24 cellular contexts compared by ENCODE assay signal in the genomic region with DNA sequence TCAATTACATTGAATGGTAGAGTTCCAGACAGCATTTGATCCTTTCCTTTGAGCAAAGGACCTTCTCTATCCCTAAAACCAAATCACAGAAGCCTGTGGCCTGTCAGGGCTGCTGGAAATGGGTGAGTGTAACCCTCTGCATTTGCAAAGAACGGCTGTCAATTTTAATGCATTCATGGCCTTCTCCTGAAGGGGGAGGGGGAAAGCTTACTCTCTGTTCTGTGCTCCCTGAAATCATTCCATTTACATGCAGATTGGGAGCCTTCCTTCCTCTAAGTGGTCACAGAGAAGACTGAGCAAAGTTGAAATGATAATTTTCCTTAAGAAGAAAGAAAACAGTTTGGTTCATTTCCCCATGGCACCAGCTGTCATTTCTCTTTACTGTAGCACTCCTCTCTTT.
"Had no signal": no experiment of that assay in that cellular context is flagged by ENCODE, and none has a peak within 500 bp of the region (broad histone marks: within the 10 kb centered on the region; RNA-seq: fewer than 3 reads in every experiment).

No MANE protein-coding gene starts in this region.

- ATAC-seq: activated T-helper 17 cell treated with anti-CD3 and anti-CD28 coated beads, Interleukin-2, amount 50 U/mL, for 72 hours; effector memory CD8-positive, alpha-beta T cell; esophagus mucosa; left lobe of liver; lower lobe of right lung had no signal

- H3K4me1 Mint-ChIP-seq: activated T-helper 17 cell treated with anti-CD3 and anti-CD28 coated beads, Interleukin-2, amount 50 U/mL, for 72 hours; central memory CD8-positive, alpha-beta T cell; immature natural killer cell; naive B cell had no signal

- H3K27ac ChIP-seq: adrenal gland, ascending aorta, breast epithelium, colonic mucosa, lower lobe of right lung, thoracic aorta had no signal

- H3K4me1 ChIP-seq: adrenal gland, ascending aorta, breast epithelium, colonic mucosa, lower lobe of right lung had no signal

- H3K4me3 ChIP-seq: adrenal gland, ascending aorta, breast epithelium, colonic mucosa, dorsolateral prefrontal cortex, lower lobe of right lung, thoracic aorta had no signal

- H3K9me3 ChIP-seq: adrenal gland, ascending aorta, breast epithelium, colonic mucosa, lower lobe of right lung, thoracic aorta had no signal

- H3K36me3 Mint-ChIP-seq: activated naive CD8-positive, alpha-beta T cell; immature natural killer cell; naive B cell; type B pancreatic cell had no signal

- H3K9me3 Mint-ChIP-seq: activated T-cell treated with anti-CD3 and anti-CD28 coated beads, Interleukin-2, amount 50 U/mL, for 24 hours; activated T-helper 17 cell treated with anti-CD3 and anti-CD28 coated beads, Interleukin-2, amount 50 U/mL, for 72 hours; central memory CD8-positive, alpha-beta T cell had no signal

- H3K36me3 ChIP-seq: adrenal gland, ascending aorta, breast epithelium, colonic mucosa, lower lobe of right lung, thoracic aorta had no signal

- DNase-seq: activated CD8-positive, alpha-beta memory T cell treated with anti-CD3 and anti-CD28 coated beads for 24 hours; activated CD8-positive, alpha-beta memory T cell treated with anti-CD3 and anti-CD28 coated beads, Interleukin-2, amount 50 U/mL, for 4 hours; activated T-cell treated with anti-CD3 and anti-CD28 coated beads, Interleukin-2, amount 50 U/mL, for 24 hours; colonic mucosa; dorsolateral prefrontal cortex; effector memory CD8-positive, alpha-beta T cell; foreskin melanocyte; immature natural killer cell; lower lobe of right lung; naive B cell; stimulated activated CD4-positive, alpha-beta T cell treated with anti-CD3 and anti-CD28 coated beads, Interleukin-2, amount 100 ng/mL, for 48 hours; stimulated activated naive CD4-positive, alpha-beta T cell treated with Interleukin-2 at 50 U/mL for 16 hours; T-helper 9 cell had no signal

- H3K27ac Mint-ChIP-seq: activated naive CD8-positive, alpha-beta T cell; activated T-cell treated with anti-CD3 and anti-CD28 coated beads, Interleukin-2, amount 50 U/mL, for 24 hours; activated T-helper 17 cell treated with anti-CD3 and anti-CD28 coated beads, Interleukin-2, amount 50 U/mL, for 72 hours; effector memory CD8-positive, alpha-beta T cell; immature natural killer cell; naive B cell; progenitor cell of endocrine pancreas; type B pancreatic cell had no signal

- H3K27me3 ChIP-seq: adrenal gland, ascending aorta, breast epithelium, colonic mucosa had no signal

- H3K27me3 Mint-ChIP-seq: activated T-helper 17 cell treated with anti-CD3 and anti-CD28 coated beads, Interleukin-2, amount 50 U/mL, for 72 hours had no signal

- H3K4me3 Mint-ChIP-seq: activated naive CD8-positive, alpha-beta T cell; activated T-cell treated with anti-CD3 and anti-CD28 coated beads, Interleukin-2, amount 50 U/mL, for 24 hours; activated T-helper 17 cell treated with anti-CD3 and anti-CD28 coated beads, Interleukin-2, amount 50 U/mL, for 72 hours; central memory CD8-positive, alpha-beta T cell; effector memory CD8-positive, alpha-beta T cell; immature natural killer cell; naive B cell; type B pancreatic cell had no signal
